ENCODE assay signal across 1 cellular context in the genomic region with DNA sequence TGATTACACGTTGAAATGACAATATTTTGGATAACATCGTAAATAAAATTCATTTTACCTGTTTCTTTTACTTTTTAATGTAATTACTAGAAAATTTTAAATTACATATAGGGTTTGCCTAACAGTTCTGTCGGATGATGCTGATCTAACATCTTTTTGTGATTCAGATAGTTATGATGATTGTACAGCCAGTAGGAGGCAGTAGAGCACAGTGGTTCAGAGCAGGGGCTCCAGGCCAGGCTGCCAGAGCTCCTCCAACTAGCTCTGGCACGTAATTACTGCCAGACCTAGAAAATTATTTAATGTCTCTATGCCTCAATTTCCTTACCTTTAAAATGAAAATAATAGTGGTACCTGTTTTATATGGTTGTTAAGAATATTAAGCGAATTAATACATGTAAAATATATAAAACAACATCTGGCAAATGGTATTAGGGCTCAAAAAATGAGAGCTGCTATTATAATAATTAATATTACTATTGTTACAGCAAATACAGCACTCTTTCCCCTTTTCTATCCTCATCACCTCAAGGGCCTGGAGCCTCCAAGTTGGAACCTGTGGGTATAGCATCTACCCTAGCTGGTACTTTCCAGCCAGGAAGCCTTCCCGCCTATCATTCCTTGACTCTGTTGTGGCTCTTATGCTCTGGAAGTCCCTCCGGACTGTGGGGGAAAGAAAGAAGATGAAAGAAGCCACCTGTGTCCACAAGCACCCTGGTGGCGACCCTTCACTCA.
TF ChIP-seq lines count a peak whose summit lies in the region.

No MANE protein-coding gene starts in this region.

TF ChIP-seq in WTC11, 78 proteins besides CTCF, POLR2A, EP300 and RAD21 (continued from another document):
- TF ChIP-seq, protein P1, sequence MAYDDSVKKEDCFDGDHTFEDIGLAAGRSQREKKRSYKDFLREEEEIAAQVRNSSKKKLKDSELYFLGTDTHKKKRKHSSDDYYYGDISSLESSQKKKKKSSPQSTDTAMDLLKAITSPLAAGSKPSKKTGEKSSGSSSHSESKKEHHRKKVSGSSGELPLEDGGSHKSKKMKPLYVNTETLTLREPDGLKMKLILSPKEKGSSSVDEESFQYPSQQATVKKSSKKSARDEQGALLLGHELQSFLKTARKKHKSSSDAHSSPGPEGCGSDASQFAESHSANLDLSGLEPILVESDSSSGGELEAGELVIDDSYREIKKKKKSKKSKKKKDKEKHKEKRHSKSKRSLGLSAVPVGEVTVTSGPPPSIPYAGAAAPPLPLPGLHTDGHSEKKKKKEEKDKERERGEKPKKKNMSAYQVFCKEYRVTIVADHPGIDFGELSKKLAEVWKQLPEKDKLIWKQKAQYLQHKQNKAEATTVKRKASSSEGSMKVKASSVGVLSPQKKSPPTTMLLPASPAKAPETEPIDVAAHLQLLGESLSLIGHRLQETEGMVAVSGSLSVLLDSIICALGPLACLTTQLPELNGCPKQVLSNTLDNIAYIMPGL (CRISPR knock-in tag; IDR thresholded peaks at IDR 0.05) = no peak
- TF ChIP-seq, protein P2, sequence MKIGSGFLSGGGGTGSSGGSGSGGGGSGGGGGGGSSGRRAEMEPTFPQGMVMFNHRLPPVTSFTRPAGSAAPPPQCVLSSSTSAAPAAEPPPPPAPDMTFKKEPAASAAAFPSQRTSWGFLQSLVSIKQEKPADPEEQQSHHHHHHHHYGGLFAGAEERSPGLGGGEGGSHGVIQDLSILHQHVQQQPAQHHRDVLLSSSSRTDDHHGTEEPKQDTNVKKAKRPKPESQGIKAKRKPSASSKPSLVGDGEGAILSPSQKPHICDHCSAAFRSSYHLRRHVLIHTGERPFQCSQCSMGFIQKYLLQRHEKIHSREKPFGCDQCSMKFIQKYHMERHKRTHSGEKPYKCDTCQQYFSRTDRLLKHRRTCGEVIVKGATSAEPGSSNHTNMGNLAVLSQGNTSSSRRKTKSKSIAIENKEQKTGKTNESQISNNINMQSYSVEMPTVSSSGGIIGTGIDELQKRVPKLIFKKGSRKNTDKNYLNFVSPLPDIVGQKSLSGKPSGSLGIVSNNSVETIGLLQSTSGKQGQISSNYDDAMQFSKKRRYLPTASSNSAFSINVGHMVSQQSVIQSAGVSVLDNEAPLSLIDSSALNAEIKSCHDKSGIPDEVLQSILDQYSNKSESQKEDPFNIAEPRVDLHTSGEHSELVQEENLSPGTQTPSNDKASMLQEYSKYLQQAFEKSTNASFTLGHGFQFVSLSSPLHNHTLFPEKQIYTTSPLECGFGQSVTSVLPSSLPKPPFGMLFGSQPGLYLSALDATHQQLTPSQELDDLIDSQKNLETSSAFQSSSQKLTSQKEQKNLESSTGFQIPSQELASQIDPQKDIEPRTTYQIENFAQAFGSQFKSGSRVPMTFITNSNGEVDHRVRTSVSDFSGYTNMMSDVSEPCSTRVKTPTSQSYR (CRISPR knock-in tag; IDR thresholded peaks at IDR 0.05) = no peak
- no peak for TF ChIP-seq RELA (CRISPR knock-in tag; IDR thresholded peaks at IDR 0.05; ENCODE audit: borderline replicate concordance)
